In genomic region chr19:49927526-49928264, GRCh38 we compare ENCODE assay signal across 10 cellular contexts. TPM values are rescaled to one million over a fixed set of nuclear protein-coding genes. Genes with fewer than 3 reads are reported as not detected.
DNase-seq lines count a peak whose midpoint lies in the region; ATAC-seq and TF ChIP-seq lines count a peak whose summit lies in the region.
"Had no signal": no experiment of that assay in that cellular context is flagged by ENCODE, and none has a peak within 500 bp of the region (broad histone marks: within the 10 kb centered on the region; RNA-seq: fewer than 3 reads in every experiment).

No MANE protein-coding gene starts in this region.

- TF ChIP-seq CTCF in Caco-2 (IDR thresholded peaks at IDR 0.05; ENCODE audit: insufficient read depth in 1 of 2, low read depth in 1 of 2, low read length in 1 of 2, severe bottlenecking in 1 of 2, unreplicated experiment in 1 of 2) = no peak
- no peak for TF ChIP-seq CTCF in dorsolateral prefrontal cortex (IDR thresholded peaks at IDR 0.05 in 54 of 56, conservative IDR thresholded peaks at IDR 0.05 in 2 of 56; ENCODE audit: low read depth in 1 of 56, partially characterized antibody in 56 of 56)
- TF ChIP-seq CTCF in neural cell (IDR thresholded peaks at IDR 0.05; ENCODE audit: poor library complexity, severe bottlenecking) = no peak
- TF ChIP-seq CTCF in GM20000 (IDR thresholded peaks at IDR 0.05; ENCODE audit: extremely low read depth, missing control alignments) = no peak

- CTCF ChIA-PET in Caco-2 (lab: Charles Lee) = no interaction called here

- H3K4me2 ChIP-seq in neural cell (ENCODE audit: low read length) = peak overlapping the region; percentile 48

- H3K9me3 ChIP-seq in Caco-2 (no peaks in the 10 kb centered on the region), MG63 (no peaks in the 10 kb centered on the region), neural cell (ENCODE audit: low read length) (no peaks in the 10 kb centered on the region)

- H3K27ac ChIP-seq in dorsolateral prefrontal cortex = peak overlapping the region in 7 of 59 donors; percentile 5 to 85 (median 19)
- no peak overlapping the region for H3K27ac ChIP-seq in neural cell (ENCODE audit: low read length)

- POLR2A ChIA-PET in Caco-2 (lab: Charles Lee) = interaction anchor here (0.7 to 1.7 kb wide), 3 partner anchors 14 to 405 kb away, joined by 3 to 5 read pairs (median 4); no protein-coding TSS in a partner anchor

- H3K4me1 Mint-ChIP-seq in Caco-2 (ENCODE audit: low read depth, unreplicated experiment) = peaks cover 14% of the 10 kb centered on the region

- peak overlapping the region; percentile 81 for H3K4me3 Mint-ChIP-seq in Caco-2 (ENCODE audit: unreplicated experiment)

- H3K9me3 Mint-ChIP-seq in Caco-2 (ENCODE audit: unreplicated experiment) = no peaks in the 10 kb centered on the region

- H3K36me3 Mint-ChIP-seq in Caco-2 (ENCODE audit: insufficient read depth, unreplicated experiment) = peaks cover 91% of the 10 kb centered on the region

- ATAC-seq in GM21528 (IDR thresholded peaks at IDR 0.05; ENCODE audit: low FRiP score, unreplicated experiment) = no peak
- ATAC-seq in HG03095 (IDR thresholded peaks at IDR 0.05; ENCODE audit: unreplicated experiment) = no peak

- peaks cover 59% of the 10 kb centered on the region for H3K79me2 ChIP-seq in neural cell (replicated peaks; ENCODE audit: insufficient read depth, low read length)

- no peaks in the 10 kb centered on the region for H4K20me1 ChIP-seq in neural cell (ENCODE audit: insufficient read depth)

- DNase-seq in Caco-2 (no peak), MG63 (no peak), dorsolateral prefrontal cortex (no peak), GM20000 (ENCODE audit: low spot score) (no peak), cerebellar cortex (ENCODE audit: low spot score) (no peak)
- DNase-seq: SHP77 had no signal

- no peak for TF ChIP-seq EP300 in neural cell (conservative IDR thresholded peaks at IDR 0.05; ENCODE audit: poor library complexity, severe bottlenecking)

- no TSS peak for BruUV-seq in Caco-2 (replicated peaks; lab: Mats Ljungman, UMichigan)

- H3K4me3 ChIP-seq in Caco-2 (ENCODE audit: low read depth, low read length) = peak overlapping the region; percentile 99
- peak overlapping the region; percentile 97 for H3K4me3 ChIP-seq in MG63
- peak overlapping the region in 42 of 59 donors; percentile 7 to 100 (median 96) for H3K4me3 ChIP-seq in dorsolateral prefrontal cortex
- H3K4me3 ChIP-seq in neural cell (ENCODE audit: low read length) = peak overlapping the region; percentile 92

- peaks cover 7% of the 10 kb centered on the region for H3K36me3 ChIP-seq in Caco-2 (ENCODE audit: control insufficient read depth, insufficient read depth, low read length)
- H3K36me3 ChIP-seq in MG63 = peaks cover 72% of the 10 kb centered on the region
- no peaks in the 10 kb centered on the region for H3K36me3 ChIP-seq in neural cell (ENCODE audit: insufficient read depth, low read length)

- intact Hi-C loops in Caco-2 (cut with micrococcal nuclease; ENCODE audit: unreplicated experiment) = no loop called here
- intact Hi-C loops in dorsolateral prefrontal cortex (cut with DNase I) = loop anchor here (2.0 to 5.0 kb wide), 2 partner anchors 51 to 400 kb away; partner anchors contain the start of genes AKT1S1 (in 1 of the 2), KCNC3 (in 1 of the 2) and TBC1D17 (in 1 of the 2)

- peaks cover 9% of the 10 kb centered on the region for H3K4me1 ChIP-seq in Caco-2

- no peak for TF ChIP-seq RAD21 in neural cell (conservative IDR thresholded peaks at IDR 0.05)

- no peaks in the 10 kb centered on the region for H3F3A ChIP-seq in neural cell (ENCODE audit: insufficient read depth, low read length, poor library complexity, severe bottlenecking)

- no peak overlapping the region for H3K9ac ChIP-seq in neural cell (ENCODE audit: low read length)

- no peaks in the 10 kb centered on the region for H3K27me3 Mint-ChIP-seq in Caco-2 (ENCODE audit: insufficient read depth, unreplicated experiment)

- peak overlapping the region; percentile 92 for H3K27ac Mint-ChIP-seq in Caco-2 (ENCODE audit: unreplicated experiment)

- H2AFZ ChIP-seq in neural cell (ENCODE audit: low read depth, low read length) = no peak overlapping the region

- no peaks in the 10 kb centered on the region for H3K27me3 ChIP-seq in Caco-2 (replicated peaks; ENCODE audit: control insufficient read depth, insufficient read depth, low read length)
- no peaks in the 10 kb centered on the region for H3K27me3 ChIP-seq in MG63
- no peaks in the 10 kb centered on the region for H3K27me3 ChIP-seq in dorsolateral prefrontal cortex
- H3K27me3 ChIP-seq in neural cell (ENCODE audit: insufficient read depth, low read depth, low read length) = no peaks in the 10 kb centered on the region

- H3K9me2 ChIP-seq in neural cell (ENCODE audit: insufficient read depth, low read length) = no peaks in the 10 kb centered on the region

TF ChIP-seq in neural cell, 6 proteins besides CTCF, POLR2A, EP300 and RAD21:
- no peak for TF ChIP-seq REST (IDR thresholded peaks at IDR 0.05; ENCODE audit: borderline replicate concordance)
- TF ChIP-seq EZH2 (IDR thresholded peaks at IDR 0.05; ENCODE audit: borderline replicate concordance, insufficient read depth, low read length, poor library complexity, severe bottlenecking) = no peak
- no peak for TF ChIP-seq MXI1 (conservative IDR thresholded peaks at IDR 0.05; ENCODE audit: poor library complexity, severe bottlenecking)
- no peak for TF ChIP-seq TAF1 (IDR thresholded peaks at IDR 0.05; ENCODE audit: low read depth)
- TF ChIP-seq POLR2AphosphoS5 (IDR thresholded peaks at IDR 0.05) = no peak
- no peak for TF ChIP-seq SMC3 (conservative IDR thresholded peaks at IDR 0.05; ENCODE audit: poor library complexity)

RNA-seq across cellular contexts. Expression of gene ATF5, which starts 1.3 kb away (rescaled TPM):
- total RNA-seq in Caco-2 (2022) (47.3 and 64.0 TPM in 2 replicates), dorsolateral prefrontal cortex (10 to 100 TPM in 65 of 120 experiments, 1 to 10 TPM in 55; 5.5 to 19.9 (median 10.1) TPM)
- total RNA-seq in MG63 (2014; rRNA removed; shearing (Covaris generic); ENCODE audit: low replicate concordance) = 4.2 and 19.0 TPM in 2 replicates
- polyA plus RNA-seq in neural cell = 16.1 and 18.9 TPM in 2 replicates
- polyA minus RNA-seq in neural cell = 8.6 and 11.0 TPM in 2 replicates

RNA-seq across cellular contexts. Expression of gene NUP62, which starts 1.6 kb away (rescaled TPM):
- total RNA-seq in Caco-2 (2022) (116 and 118 TPM in 2 replicates), dorsolateral prefrontal cortex (10 to 100 TPM; 27.0 to 56.5 (median 36.4) TPM)
- total RNA-seq in MG63 (2014; rRNA removed; shearing (Covaris generic); ENCODE audit: low replicate concordance) = 76.0 and 81.5 TPM in 2 replicates
- 24.9 and 32.2 TPM in 2 replicates for polyA plus RNA-seq in neural cell
- 31.4 and 32.9 TPM in 2 replicates for polyA minus RNA-seq in neural cell

RNA-seq across cellular contexts. Expression of gene IL4I1, which starts 31.0 kb away (rescaled TPM):
- total RNA-seq in Caco-2 (2022) = 0.61 and 1.1 TPM in 2 replicates
- total RNA-seq in MG63 (2014; rRNA removed; shearing (Covaris generic); ENCODE audit: low replicate concordance) = 3.6 TPM in 1 of 2 replicates, not detected in the other
- 1 to 10 TPM in 52 of 120 experiments, under 1 TPM in 57, not detected in 11; 0.23 to 6.1 (median 0.96) TPM for total RNA-seq in dorsolateral prefrontal cortex
- not detected in 2 replicates for polyA plus RNA-seq in neural cell
- not detected in 2 replicates for polyA minus RNA-seq in neural cell

RNA-seq across cellular contexts. Expression of gene SIGLEC11, which starts 33.3 kb away (rescaled TPM):
- total RNA-seq in Caco-2 (2022) (not detected in 2 replicates), dorsolateral prefrontal cortex (1 to 10 TPM in 38 of 120 experiments, under 1 TPM in 78, not detected in 4; 0.15 to 5.0 (median 0.72) TPM)
- total RNA-seq in MG63 (2014; rRNA removed; shearing (Covaris generic); ENCODE audit: low replicate concordance) = not detected in 2 replicates
- not detected in 2 replicates for polyA plus RNA-seq in neural cell
- not detected in 2 replicates for polyA minus RNA-seq in neural cell
- total RNA-seq: renal cortical epithelial cell had no signal

RNA-seq across cellular contexts. Expression of gene TBC1D17, which starts 50.2 kb away (rescaled TPM):
- 55.3 and 56.5 TPM in 2 replicates for total RNA-seq in Caco-2 (2022)
- 5.2 and 11.5 TPM in 2 replicates for total RNA-seq in MG63 (2014; rRNA removed; shearing (Covaris generic); ENCODE audit: low replicate concordance)
- total RNA-seq in dorsolateral prefrontal cortex = 100 to 1,000 TPM in 14 of 120 experiments, 10 to 100 TPM in 106; 61.4 to 116 (median 85.9) TPM
- polyA plus RNA-seq in neural cell = 13.1 and 13.2 TPM in 2 replicates
- 9.3 and 10.5 TPM in 2 replicates for polyA minus RNA-seq in neural cell
